ENCODE assay signal across 24 cellular contexts in genomic region chr3:107579372-107579771, GRCh38. TPM values are rescaled to one million over a fixed set of nuclear protein-coding genes. Genes with fewer than 3 reads are reported as not detected.
DNase-seq lines count a peak whose midpoint lies in the region; ATAC-seq and TF ChIP-seq lines count a peak whose summit lies in the region.
"Had no signal": no experiment of that assay in that cellular context is flagged by ENCODE, and none has a peak within 500 bp of the region (broad histone marks: within the 10 kb centered on the region; RNA-seq: fewer than 3 reads in every experiment).

No MANE protein-coding gene starts in this region.

- H3K79me2 ChIP-seq in neural progenitor cell (ENCODE audit: low read depth), result peaks cover 55% of the 10 kb centered on the region

- dilution Hi-C loops in IMR-90 (cut with HindIII; ENCODE audit: low sequenced_read_pairs, unreplicated experiment), result no loop called here

- intact Hi-C loops in IMR-90 (cut with micrococcal nuclease) (no loop called here), left lung (cut with DNase I) (no loop called here)

- no peak overlapping the region for H3K56ac ChIP-seq in IMR-90 (ENCODE audit: extremely low read depth, insufficient read depth, low read length)

- H2BK20ac ChIP-seq in IMR-90 (ENCODE audit: low read depth, low read length), result no peak overlapping the region

- no peaks in the 10 kb centered on the region for H3K27me3 Mint-ChIP-seq in endodermal cell (ENCODE audit: insufficient read depth)
- no peaks in the 10 kb centered on the region for H3K27me3 Mint-ChIP-seq in neural progenitor cell (ENCODE audit: insufficient read depth, low read depth)

- H2BK5ac ChIP-seq in IMR-90 (ENCODE audit: low read depth, low read length, poor library complexity, severe bottlenecking), result no peak overlapping the region

- H3K4me2 ChIP-seq in IMR-90 (ENCODE audit: low read depth, low read length) (no peak overlapping the region), neural progenitor cell (peak overlapping the region; percentile 49)
- H3K4me2 ChIP-seq: SK-N-SH had no signal

- BruUV-seq in IMR-90 (replicated peaks; lab: Mats Ljungman, UMichigan), result no TSS peak

- no peak overlapping the region for H3K18ac ChIP-seq in IMR-90 (ENCODE audit: low read depth, low read length)

- H3K4me1 ChIP-seq in IMR-90 (ENCODE audit: control insufficient read depth, insufficient read depth, low read length) (no peaks in the 10 kb centered on the region), endodermal cell (ENCODE audit: control insufficient read depth, insufficient read depth, low read length) (peaks cover 4% of the 10 kb centered on the region), neural progenitor cell (peaks cover 20% of the 10 kb centered on the region), left lung (peaks cover 0 to 5% of the 10 kb centered on the region in 2 donors)

- no peak for TF ChIP-seq POLR2A in IMR-90 (IDR thresholded peaks at IDR 0.05; ENCODE audit: low read depth, low read length)

- H3K27ac ChIP-seq in IMR-90 (ENCODE audit: insufficient read depth, low read length), result no peak overlapping the region
- peak overlapping the region; percentile 34 for H3K27ac ChIP-seq in endodermal cell (ENCODE audit: low read depth, low read length)
- peak overlapping the region; percentile 80 for H3K27ac ChIP-seq in neural progenitor cell
- H3K27ac ChIP-seq in left lung, result no peak overlapping the region

- WGBS in IMR-90 (ENCODE audit: extremely low coverage in 2 of 2, insufficient read length in 1 of 2), 2 experiments, result no CpG with 5 or more reads among the region's 4 CpGs
- 25 to 49% methylated on average over 2 to 4 of the region's 4 CpGs for WGBS in endodermal cell (ENCODE audit: insufficient coverage in 1 of 2, insufficient read length in 1 of 2), 2 experiments

- H2BK15ac ChIP-seq in IMR-90 (ENCODE audit: low read depth, low read length), result no peak overlapping the region

- H3K36me3 Mint-ChIP-seq in endodermal cell (ENCODE audit: low read depth) (no peaks in the 10 kb centered on the region), neural progenitor cell (peaks cover 3% of the 10 kb centered on the region)

- H3K79me1 ChIP-seq in IMR-90 (ENCODE audit: low read depth in 1 of 2, low read length in 2 of 2), result peaks cover 4 to 5% of the 10 kb centered on the region in 2 experiments; a peak in 2 of 4 replicates

- in situ Hi-C loops in IMR-90 (cut with MboI; ENCODE audit: low sequenced_read_pairs), result no loop called here

- H2AK5ac ChIP-seq in IMR-90 (ENCODE audit: low read depth, low read length), result no peak overlapping the region

- no peaks in the 10 kb centered on the region for H3K9me3 Mint-ChIP-seq in endodermal cell
- H3K9me3 Mint-ChIP-seq in neural progenitor cell, result no peaks in the 10 kb centered on the region
- H3K9me3 Mint-ChIP-seq: CD8-positive, alpha-beta memory T cell had no signal

- no peak overlapping the region for H2AK9ac ChIP-seq in IMR-90 (replicated peaks; ENCODE audit: low read depth, low read length, poor library complexity)

- H3K4me1 Mint-ChIP-seq in endodermal cell, result peaks cover 11% of the 10 kb centered on the region
- H3K4me1 Mint-ChIP-seq in neural progenitor cell, result peaks cover 19% of the 10 kb centered on the region

- H4K20me1 ChIP-seq in IMR-90 (ENCODE audit: insufficient read depth, low read length), result no peaks in the 10 kb centered on the region; the same call in 1 of the 2 replicates
- peaks cover 45% of the 10 kb centered on the region for H4K20me1 ChIP-seq in neural progenitor cell (ENCODE audit: low read depth)

- no peak for TF ChIP-seq CTCF in IMR-90 (conservative IDR thresholded peaks at IDR 0.05; ENCODE audit: low read depth, low read length)
- TF ChIP-seq CTCF in endodermal cell (conservative IDR thresholded peaks at IDR 0.05), result no peak
- TF ChIP-seq CTCF in neural progenitor cell (IDR thresholded peaks at IDR 0.05), result no peak
- TF ChIP-seq CTCF in left lung (IDR thresholded peaks at IDR 0.05), result no peak

- H4K8ac ChIP-seq in IMR-90 (ENCODE audit: low read depth in 2 of 2, low read length in 2 of 2), result no peak overlapping the region

- no peak overlapping the region for H4K5ac ChIP-seq in IMR-90 (ENCODE audit: low read depth, low read length)

- CTCF ChIA-PET in IMR-90 (lab: Yijun Ruan, JAX), result no interaction called here

- no peak for TF ChIP-seq RAD21 in IMR-90 (IDR thresholded peaks at IDR 0.05; ENCODE audit: low read length)

- POLR2A ChIA-PET in IMR-90 (lab: Charles Lee; ENCODE audit: unreplicated experiment), result no interaction called here

- H3K27ac Mint-ChIP-seq in endodermal cell, result no peak overlapping the region
- H3K27ac Mint-ChIP-seq in neural progenitor cell, result no peak overlapping the region

- H3K36me3 ChIP-seq in IMR-90 (ENCODE audit: control insufficient read depth, insufficient read depth, low read length), result peaks cover 2% of the 10 kb centered on the region; the same call in 1 of the 2 replicates
- no peaks in the 10 kb centered on the region for H3K36me3 ChIP-seq in endodermal cell (ENCODE audit: control insufficient read depth, insufficient read depth, low read length)
- no peaks in the 10 kb centered on the region for H3K36me3 ChIP-seq in neural progenitor cell
- H3K36me3 ChIP-seq in left lung, result no peaks in the 10 kb centered on the region

- peak overlapping the region; percentile 67; the same call in 1 of the 2 replicates for H3K14ac ChIP-seq in IMR-90 (replicated peaks; ENCODE audit: low read depth, low read length)

- H3K27me3 ChIP-seq in IMR-90 (ENCODE audit: control insufficient read depth, insufficient read depth, low read length) (no peaks in the 10 kb centered on the region), endodermal cell (ENCODE audit: control insufficient read depth, insufficient read depth, low read length, poor library complexity, severe bottlenecking) (no peaks in the 10 kb centered on the region), neural progenitor cell (no peaks in the 10 kb centered on the region), left lung (no peaks in the 10 kb centered on the region)

- no peak overlapping the region for H3K4me3 ChIP-seq in IMR-90 (ENCODE audit: insufficient read depth, low read depth, low read length)
- H3K4me3 ChIP-seq in endodermal cell (ENCODE audit: low read length), result no peak overlapping the region
- H3K4me3 ChIP-seq in neural progenitor cell, result no peak overlapping the region
- H3K4me3 ChIP-seq in left lung, result no peak overlapping the region

- DNase-seq in NOMO-1 (lab: John Stamatoyannopoulos, UW; ENCODE audit: unreplicated experiment in 2 of 2) (peak; percentile 23 to 71), NOMO-1 treated with dmso at 0.1 percent for 144 hours (lab: John Stamatoyannopoulos, UW; ENCODE audit: unreplicated experiment) (no peak), IMR-90 (no peak), endodermal cell (peak; percentile 64), neural progenitor cell (ENCODE audit: low spot score) (peak; percentile 54), left lung (no peak), SIG-M5 treated with dmso at 0.1 percent for 504 hours (lab: John Stamatoyannopoulos, UW; ENCODE audit: unreplicated experiment) (no peak), NCI-H226 (no peak)
- DNase-seq: 8988T; C1 segment of cervical spinal cord; CD8-positive, alpha-beta memory T cell; DMS53; EL; KBM-7; MM.1S; NCI-H1048; NCI-H1417 treated with DMSO at 0.1 percent for 48 hours; NCI-H187; NCI-H345; NCI-H524; NCI-H82; RPMI8226; SHP77; SK-N-SH had no signal

- 0 out of 2 replicates have a peak overlapping the region, but pooled peaks have one; percentile 15 for H3K23ac ChIP-seq in IMR-90 (ENCODE audit: low read depth, low read length)

- H3K9ac ChIP-seq in IMR-90 (ENCODE audit: low read depth, low read length), result no peak overlapping the region
- H3K9ac ChIP-seq in endodermal cell (ENCODE audit: extremely low read depth, low read length, poor library complexity, severe bottlenecking), result no peak overlapping the region
- no peak overlapping the region for H3K9ac ChIP-seq in neural progenitor cell
- H3K9ac ChIP-seq: SK-N-SH had no signal

- H3K9me3 ChIP-seq in IMR-90 (ENCODE audit: control insufficient read depth, insufficient read depth, low read length) (no peaks in the 10 kb centered on the region), endodermal cell (ENCODE audit: control insufficient read depth, low read length) (no peaks in the 10 kb centered on the region), neural progenitor cell (ENCODE audit: low read depth) (no peaks in the 10 kb centered on the region), left lung (no peaks in the 10 kb centered on the region)
- H3K9me3 ChIP-seq: SK-N-SH had no signal

- H2AFZ ChIP-seq in IMR-90 (replicated peaks; ENCODE audit: low read length, poor library complexity) (no peak overlapping the region), neural progenitor cell (replicated peaks) (no peak overlapping the region)

- H3K9me1 ChIP-seq in IMR-90 (ENCODE audit: insufficient read depth, low read length), result 0 out of 2 replicates have a peak, but pooled peaks cover 3% of the 10 kb centered on the region

- no peak overlapping the region for H4K91ac ChIP-seq in IMR-90 (ENCODE audit: insufficient read depth, low read depth, low read length)

- H3K4me3 Mint-ChIP-seq in endodermal cell (no peak overlapping the region), neural progenitor cell (no peak overlapping the region)
- H3K4me3 Mint-ChIP-seq: CD8-positive, alpha-beta memory T cell had no signal

- no peak overlapping the region for H3K4ac ChIP-seq in IMR-90 (ENCODE audit: low read depth, low read length)

- H2BK120ac ChIP-seq in IMR-90 (ENCODE audit: low read depth, low read length), result no peak overlapping the region

- no peak for ATAC-seq in IMR-90 (ENCODE audit: low read depth)
- ATAC-seq in left lung, result no peak

- H3F3A ChIP-seq in neural progenitor cell (ENCODE audit: low read depth), result peaks cover 16% of the 10 kb centered on the region

TF ChIP-seq in IMR-90, 13 proteins besides CTCF, POLR2A, EP300 and RAD21 (continues in another document):
- no peak for TF ChIP-seq CHD1 (IDR thresholded peaks at IDR 0.05; ENCODE audit: low read depth, low read length)
- TF ChIP-seq, protein P1, sequence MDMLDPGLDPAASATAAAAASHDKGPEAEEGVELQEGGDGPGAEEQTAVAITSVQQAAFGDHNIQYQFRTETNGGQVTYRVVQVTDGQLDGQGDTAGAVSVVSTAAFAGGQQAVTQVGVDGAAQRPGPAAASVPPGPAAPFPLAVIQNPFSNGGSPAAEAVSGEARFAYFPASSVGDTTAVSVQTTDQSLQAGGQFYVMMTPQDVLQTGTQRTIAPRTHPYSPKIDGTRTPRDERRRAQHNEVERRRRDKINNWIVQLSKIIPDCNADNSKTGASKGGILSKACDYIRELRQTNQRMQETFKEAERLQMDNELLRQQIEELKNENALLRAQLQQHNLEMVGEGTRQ (IDR thresholded peaks at IDR 0.05; ENCODE audit: low read depth, low read length), result no peak

RNA-seq across cellular contexts. Expression of gene BBX, which starts 56.6 kb away (rescaled TPM):
- total RNA-seq in IMR-90 (2012; rRNA removed) (87.5 and 107 TPM in 2 replicates), endodermal cell (10 to 100 TPM; 34.2 to 41.2 TPM), neural progenitor cell (ENCODE audit: low replicate concordance) (66.1 and 110 TPM in 2 replicates), left lung (10 to 100 TPM; 44.3 to 58.6 TPM)
- 13.5 and 13.6 TPM in 2 replicates for polyA plus RNA-seq in IMR-90 (2012; rRNA removed)
- polyA plus RNA-seq in IMR-90 (2012; cell fraction: cytosol; rRNA removed), result 10.0 and 10.6 TPM in 2 replicates
- 11.0 and 23.8 TPM in 2 replicates for polyA plus RNA-seq in IMR-90 (2012; cell fraction: nucleus; rRNA removed; ENCODE audit: low replicate concordance)
- 40.5 TPM for polyA plus RNA-seq in endodermal cell (2013, experiment 1 of 2)
- polyA plus RNA-seq in endodermal cell (2013, experiment 2 of 2), result 49.5 TPM

Comparison
In these comparisons a context has a peak if more than half of its experiments do, and no peak if none do; other contexts are left out.
1. DNase-seq: peak in NOMO-1 (2 of 2), endodermal cell (single experiment) and neural progenitor cell (single experiment); none in NOMO-1 treated with dmso at 0.1 percent for 144 hours (single experiment), IMR-90 (single experiment), left lung (0 of 2), SIG-M5 treated with dmso at 0.1 percent for 504 hours (single experiment) and NCI-H226 (single experiment).
2. H3K27ac ChIP-seq: peak in endodermal cell (single experiment) and neural progenitor cell (single experiment); none in IMR-90 (single experiment) and left lung (0 of 2).